ENCODE assay signal across 14 cellular contexts in the genomic region with DNA sequence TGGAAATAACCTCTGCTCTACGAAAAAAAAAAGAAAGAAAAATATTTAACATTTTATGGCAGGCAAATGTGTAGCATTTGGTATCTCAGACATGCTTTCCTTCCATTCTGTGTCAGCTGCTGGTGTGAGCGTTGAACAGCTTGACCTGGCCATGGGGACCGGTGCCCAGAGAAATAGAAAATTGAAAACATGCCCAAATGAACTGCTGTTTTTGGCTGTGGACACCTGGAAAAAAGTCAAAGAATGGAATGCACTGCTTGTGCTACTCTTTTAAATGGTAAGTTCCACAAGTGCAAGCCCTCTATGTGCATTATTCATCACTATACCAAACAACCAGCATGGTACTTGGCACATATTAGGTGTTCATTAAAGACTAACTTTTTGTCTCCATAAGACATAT.
DNase-seq lines count a peak whose midpoint lies in the region; ATAC-seq and TF ChIP-seq lines count a peak whose summit lies in the region.
"Had no signal": no experiment of that assay in that cellular context is flagged by ENCODE, and none has a peak within 500 bp of the region (broad histone marks: within the 10 kb centered on the region; RNA-seq: fewer than 3 reads in every experiment).

No MANE protein-coding gene starts in this region.

- intact Hi-C loops in right cardiac atrium (cut with DNase I): no loop called here
- intact Hi-C loops in Right ventricle myocardium superior (cut with DNase I): no loop called here
- intact Hi-C loops in sciatic nerve (cut with DNase I): no loop called here
- intact Hi-C loops in lower lobe of right lung (cut with DNase I): no loop called here

- no peak for TF ChIP-seq CTCF in lower lobe of right lung (IDR thresholded peaks at IDR 0.05)

- H3K4me3 ChIP-seq in right cardiac atrium (ENCODE audit: low read length): no peak overlapping the region
- H3K4me3 ChIP-seq in lower lobe of right lung: no peak overlapping the region
- H3K4me3 ChIP-seq: HAP-1 had no signal

- H3K4me1 ChIP-seq in right cardiac atrium (ENCODE audit: control insufficient read depth, insufficient read depth, low read length) (no peaks in the 10 kb centered on the region), lower lobe of right lung (no peaks in the 10 kb centered on the region)
- H3K4me1 ChIP-seq: HAP-1 had no signal

- H3K36me3 ChIP-seq in lower lobe of right lung: no peaks in the 10 kb centered on the region
- H3K36me3 ChIP-seq: HAP-1 had no signal

- 38% methylated on average over 3 of the region's 3 CpGs for WGBS in right cardiac atrium

- peak in 1 of 3 donors; percentile 50 for DNase-seq in right cardiac atrium
- DNase-seq in Right ventricle myocardium superior: no peak
- DNase-seq in cerebellar cortex (ENCODE audit: low spot score): peak; percentile 3
- DNase-seq in sciatic nerve (ENCODE audit: low spot score): no peak
- no peak for DNase-seq in activated gamma-delta T cell treated with Interleukin-2 at 50 U/mL for 16 hours
- DNase-seq in lower lobe of right lung: no peak
- DNase-seq in kidney glomerular epithelial cell (lab: John Stamatoyannopoulos, UW): no peak
- DNase-seq: 8988T; CD8-positive, alpha-beta T cell; COR-L47; DND-41; GF-D8 had no signal

- no peak overlapping the region for H3K27ac ChIP-seq in right cardiac atrium (ENCODE audit: low read length)
- H3K27ac ChIP-seq in lower lobe of right lung: no peak overlapping the region

- ATAC-seq in right cardiac atrium (peak; percentile 63 to 67), Right ventricle myocardium superior (ENCODE audit: poor library complexity) (no peak), sciatic nerve (peak; percentile 77), lower lobe of right lung (no peak)
- ATAC-seq: CD8-positive, alpha-beta T cell; HepG2 had no signal

- H3K27me3 ChIP-seq in right cardiac atrium (ENCODE audit: control insufficient read depth, insufficient read depth) (no peaks in the 10 kb centered on the region), lower lobe of right lung (ENCODE audit: low read depth) (no peaks in the 10 kb centered on the region)

- H3K9me3 ChIP-seq in right cardiac atrium (ENCODE audit: control insufficient read depth, low read length) (no peaks in the 10 kb centered on the region), lower lobe of right lung (no peaks in the 10 kb centered on the region)
- H3K9me3 ChIP-seq: HAP-1 had no signal

Comparison
In these comparisons a context has a peak if more than half of its experiments do, and no peak if none do; other contexts are left out.
1. ATAC-seq: peak in right cardiac atrium (2 of 2) and sciatic nerve (single experiment); none in Right ventricle myocardium superior (single experiment) and lower lobe of right lung (0 of 2).